ENCODE assay signal across 1 cellular context in the genomic region with DNA sequence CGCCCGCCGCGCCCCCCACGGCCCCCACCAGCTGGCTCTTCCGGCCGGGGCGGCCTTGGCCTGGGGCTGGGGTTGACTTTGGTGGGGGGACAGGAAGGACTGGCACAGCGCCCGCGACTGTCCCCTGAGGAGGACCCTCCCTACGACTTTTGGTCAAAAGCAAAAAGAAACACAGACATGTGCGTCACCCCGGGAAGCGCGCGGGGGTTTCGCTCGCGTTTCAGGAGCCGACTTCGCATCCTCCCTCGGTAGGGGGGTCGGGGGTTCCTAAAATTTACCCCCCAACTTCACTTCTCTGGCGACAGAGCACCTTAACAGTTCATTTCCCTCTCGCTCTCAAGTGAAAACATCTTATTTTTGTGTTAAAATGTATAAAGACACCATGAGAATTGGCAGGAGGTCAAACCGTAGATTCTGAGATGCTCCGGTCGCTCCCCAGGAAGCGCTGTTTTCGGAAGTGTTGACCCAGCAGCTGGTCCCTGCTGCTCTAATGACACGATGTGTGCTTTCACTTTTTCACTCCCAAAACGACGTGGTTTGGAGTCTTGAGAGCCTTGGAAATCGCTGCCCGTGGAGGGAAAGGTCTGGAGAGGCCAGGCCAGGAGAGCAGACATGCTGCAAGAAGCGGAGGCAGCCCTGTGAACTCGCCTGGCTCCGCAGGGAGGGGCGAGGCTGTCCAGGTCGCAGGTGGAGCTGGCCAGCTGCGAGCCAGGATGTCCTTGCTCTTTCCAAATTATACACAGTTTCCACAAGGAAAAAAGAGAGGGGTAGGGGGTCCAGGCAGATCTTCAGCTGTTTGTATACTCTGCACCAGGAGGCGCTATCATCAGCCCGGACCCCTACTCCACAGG.
TF ChIP-seq lines count a peak whose summit lies in the region.

No MANE protein-coding gene starts in this region.

TF ChIP-seq in SK-N-SH treated with all-trans-retinoic acid at 6 μM for 48 hours, 23 proteins besides CTCF, POLR2A, EP300 and RAD21 (continued from another document):
- TF ChIP-seq, protein P1, sequence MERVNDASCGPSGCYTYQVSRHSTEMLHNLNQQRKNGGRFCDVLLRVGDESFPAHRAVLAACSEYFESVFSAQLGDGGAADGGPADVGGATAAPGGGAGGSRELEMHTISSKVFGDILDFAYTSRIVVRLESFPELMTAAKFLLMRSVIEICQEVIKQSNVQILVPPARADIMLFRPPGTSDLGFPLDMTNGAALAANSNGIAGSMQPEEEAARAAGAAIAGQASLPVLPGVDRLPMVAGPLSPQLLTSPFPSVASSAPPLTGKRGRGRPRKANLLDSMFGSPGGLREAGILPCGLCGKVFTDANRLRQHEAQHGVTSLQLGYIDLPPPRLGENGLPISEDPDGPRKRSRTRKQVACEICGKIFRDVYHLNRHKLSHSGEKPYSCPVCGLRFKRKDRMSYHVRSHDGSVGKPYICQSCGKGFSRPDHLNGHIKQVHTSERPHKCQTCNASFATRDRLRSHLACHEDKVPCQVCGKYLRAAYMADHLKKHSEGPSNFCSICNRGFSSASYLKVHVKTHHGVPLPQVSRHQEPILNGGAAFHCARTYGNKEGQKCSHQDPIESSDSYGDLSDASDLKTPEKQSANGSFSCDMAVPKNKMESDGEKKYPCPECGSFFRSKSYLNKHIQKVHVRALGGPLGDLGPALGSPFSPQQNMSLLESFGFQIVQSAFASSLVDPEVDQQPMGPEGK (CRISPR knock-in tag; IDR thresholded peaks at IDR 0.05; ENCODE audit: borderline replicate concordance) = no peak
- no peak for TF ChIP-seq ISL1 (CRISPR knock-in tag; IDR thresholded peaks at IDR 0.05)
